8 cellular contexts compared by ENCODE assay signal in genomic region chr10:114550756-114551290, GRCh38.
DNase-seq lines count a peak whose midpoint lies in the region; FAIRE-seq and TF ChIP-seq lines count a peak whose summit lies in the region.

No MANE protein-coding gene starts in this region.

- no peaks in the 10 kb centered on the region for H3K27me3 Mint-ChIP-seq in type B pancreatic cell

- no peaks in the 10 kb centered on the region for H3K36me3 Mint-ChIP-seq in type B pancreatic cell

- peak; percentile 83 for TF ChIP-seq CTCF in type B pancreatic cell (conservative IDR thresholded peaks at IDR 0.05)

- no peak overlapping the region for H3K4me3 Mint-ChIP-seq in type B pancreatic cell

- H3K4me1 Mint-ChIP-seq in type B pancreatic cell (ENCODE audit: unreplicated experiment) = no peaks in the 10 kb centered on the region

- peak; percentile 99 for FAIRE-seq in islet of Langerhans (lab: Jason Lieb, UNC)

- DNase-seq in DMS79 (lab: John Stamatoyannopoulos, UW) = peak; percentile 8
- DNase-seq in NCI-H1092 (lab: John Stamatoyannopoulos, UW) = peak; percentile 40
- DNase-seq in type B pancreatic cell (ENCODE audit: extremely low spot score, unreplicated experiment) = no peak
- no peak for DNase-seq in activated CD4-positive, alpha-beta T cell treated with anti-CD3 and anti-CD28 coated beads for 48 hours
- no peak for DNase-seq in occipital lobe (lab: John Stamatoyannopoulos, UW)
- no peak for DNase-seq in NCI-H187 treated with DMSO at 0.1 percent for 48 hours (lab: John Stamatoyannopoulos, UW)

- H3K27ac Mint-ChIP-seq in type B pancreatic cell = no peak overlapping the region

- no peaks in the 10 kb centered on the region for H3K9me3 Mint-ChIP-seq in type B pancreatic cell

- H3K27ac ChIP-seq in angular gyrus (ENCODE audit: low read depth, low read length) = peak overlapping the region; percentile 9

Comparison
In these comparisons a context has a peak if more than half of its experiments do, and no peak if none do; other contexts are left out.
1. DNase-seq: peak in DMS79 (single experiment) and NCI-H1092 (single experiment); none in type B pancreatic cell (single experiment), activated CD4-positive, alpha-beta T cell treated with anti-CD3 and anti-CD28 coated beads for 48 hours (single experiment), occipital lobe (single experiment) and NCI-H187 treated with DMSO at 0.1 percent for 48 hours (single experiment).